21 cellular contexts compared by ENCODE assay signal in genomic region chr12:111992464-111992863, GRCh38. TPM values are rescaled to one million over a fixed set of nuclear protein-coding genes. Genes with fewer than 3 reads are reported as not detected.
DNase-seq lines count a peak whose midpoint lies in the region; ATAC-seq, FAIRE-seq and TF ChIP-seq lines count a peak whose summit lies in the region.
"Had no signal": no experiment of that assay in that cellular context is flagged by ENCODE, and none has a peak within 500 bp of the region (broad histone marks: within the 10 kb centered on the region; RNA-seq: fewer than 3 reads in every experiment).

No MANE protein-coding gene starts in this region.

- ATAC-seq in activated CD4-positive, alpha-beta T cell treated with anti-CD3 and anti-CD28 coated beads for 36 hours: peak; percentile 20
- peak; percentile 52 for ATAC-seq in GM12878
- ATAC-seq: esophagus mucosa, left colon, SK-N-SH treated with all-trans-retinoic acid at 6 μM for 48 hours had no signal

- TF ChIP-seq POLR2A in Peyer's patch (IDR thresholded peaks at IDR 0.05): no peak
- no peak for TF ChIP-seq POLR2A in GM12878 (IDR thresholded peaks at IDR 0.05; ENCODE audit: low read depth, low read length)

- no peaks in the 10 kb centered on the region for H3K27me3 Mint-ChIP-seq in activated CD4-positive, alpha-beta T cell treated with anti-CD3 and anti-CD28 coated beads for 36 hours
- no peaks in the 10 kb centered on the region for H3K27me3 Mint-ChIP-seq in CD4-positive, alpha-beta memory T cell

- H3K36me3 Mint-ChIP-seq in activated CD4-positive, alpha-beta T cell treated with anti-CD3 and anti-CD28 coated beads for 36 hours (ENCODE audit: low read depth): peaks cover 5% of the 10 kb centered on the region
- H3K36me3 Mint-ChIP-seq in CD4-positive, alpha-beta memory T cell: peaks cover 19 to 27% of the 10 kb centered on the region in 2 donors

- no peak for TF ChIP-seq EP300 in GM12878 (IDR thresholded peaks at IDR 0.05; ENCODE audit: borderline replicate concordance in 1 of 2, control insufficient read depth in 1 of 2, low read depth in 2 of 2, low read length in 2 of 2)

- POLR2A ChIA-PET in activated CD4-positive, alpha-beta T cell treated with anti-CD3 and anti-CD28 coated beads for 36 hours (lab: Charles Lee): interaction anchor here (2.2 kb wide), 1 partner anchor 22 kb away, joined by 10 read pairs; no protein-coding TSS in a partner anchor
- POLR2A ChIA-PET in CD4-positive, alpha-beta memory T cell (lab: Charles Lee; ENCODE audit: partially characterized antibody): interaction anchor here (1.4 to 9.3 kb wide), 6 partner anchors 9 to 138 kb away, joined by 5 to 344 read pairs (median 12); partner anchors contain the start of genes ERP29 and TMEM116
- POLR2A ChIA-PET in GM12878 (lab: Charles Lee): interaction anchor here (0.7 to 1.3 kb wide), 4 partner anchors 10 to 208 kb away, joined by 3 to 4 read pairs (median 4); no protein-coding TSS in a partner anchor

- 3% methylated on average over 6 of the region's 6 CpGs for WGBS in GM12878 (ENCODE audit: insufficient coverage, insufficient replicate concordance, low lambda C conversion rate, missing lambda C conversion rate)

- no peaks in the 10 kb centered on the region for H3K9me3 ChIP-seq in CD4-positive, alpha-beta memory T cell (ENCODE audit: control insufficient read depth in 1 of 2, low read length in 2 of 2)
- H3K9me3 ChIP-seq in Peyer's patch (no peaks in the 10 kb centered on the region), GM12878 (replicated peaks; ENCODE audit: control insufficient read depth, insufficient read depth, low read length) (no peaks in the 10 kb centered on the region)
- H3K9me3 ChIP-seq: ascending aorta, prostate gland, upper lobe of left lung had no signal

- H3K27me3 ChIP-seq in CD4-positive, alpha-beta memory T cell (ENCODE audit: insufficient read depth, low read length): no peaks in the 10 kb centered on the region
- H3K27me3 ChIP-seq in Peyer's patch (no peaks in the 10 kb centered on the region), GM12878 (replicated peaks in 1 of 2; ENCODE audit: control insufficient read depth in 2 of 2, insufficient read depth in 2 of 2, low read length in 1 of 2) (no peaks in the 10 kb centered on the region)
- H3K27me3 ChIP-seq: ascending aorta, upper lobe of left lung had no signal

- H3K4me1 ChIP-seq in CD4-positive, alpha-beta memory T cell (ENCODE audit: insufficient read depth, low read length): peaks cover 73% of the 10 kb centered on the region
- H3K4me1 ChIP-seq in Peyer's patch (peaks cover 0 to 9% (median 2%) of the 10 kb centered on the region in 4 donors), GM12878 (ENCODE audit: control insufficient read depth, insufficient read depth, low read length) (peaks cover 32% of the 10 kb centered on the region)
- H3K4me1 ChIP-seq: prostate gland had no signal

- no peak for TF ChIP-seq RAD21 in GM12878 (IDR thresholded peaks at IDR 0.05; ENCODE audit: insufficient read depth, low read depth, low read length)

- no peak overlapping the region for H3K4me3 Mint-ChIP-seq in activated CD4-positive, alpha-beta T cell treated with anti-CD3 and anti-CD28 coated beads for 36 hours
- peak overlapping the region in 7 of 8 donors; percentile 74 to 96 (median 92) for H3K4me3 Mint-ChIP-seq in CD4-positive, alpha-beta memory T cell

- no TSS peak for BruUV-seq in GM12878 (replicated peaks; lab: Mats Ljungman, UMichigan)

- no peak for DNase-seq in activated CD4-positive, alpha-beta T cell treated with anti-CD3 and anti-CD28 coated beads for 36 hours
- DNase-seq in activated CD4-positive, alpha-beta T cell treated with anti-CD3 and anti-CD28 coated beads for 48 hours: no peak
- no peak for DNase-seq in CD4-positive, alpha-beta memory T cell
- DNase-seq in Peyer's patch (no peak), GM12878 (ENCODE audit: low read depth, low spot score) (no peak), kidney tubule cell (ENCODE audit: low spot score) (no peak), Ammon's horn (ENCODE audit: low spot score) (no peak), HT-29 (ENCODE audit: low spot score) (no peak)
- DNase-seq: 8988T; C1 segment of cervical spinal cord; DMS79; left colon; NCI-H187 treated with DMSO at 0.1 percent for 48 hours; NCI-H345; stimulated activated CD4-positive, alpha-beta T cell treated with anti-CD3 and anti-CD28 coated beads, Interleukin-2, amount 100 ng/mL, for 24 hours; upper lobe of left lung had no signal

- SMC1A ChIA-PET in GM12878 (lab: Charles Lee; ENCODE audit: uncharacterized antibody, unreplicated experiment): interaction anchor here (1.7 to 4.9 kb wide), 2 partner anchors 14 to 22 kb away, joined by 5 to 51 read pairs; partner anchors contain the start of genes ERP29 and TMEM116

- peak overlapping the region; percentile 85 for H3K4me2 ChIP-seq in GM12878 (ENCODE audit: control insufficient read depth, insufficient read depth)

- H3K9me3 Mint-ChIP-seq in activated CD4-positive, alpha-beta T cell treated with anti-CD3 and anti-CD28 coated beads for 36 hours (ENCODE audit: low read depth): no peaks in the 10 kb centered on the region
- no peaks in the 10 kb centered on the region for H3K9me3 Mint-ChIP-seq in CD4-positive, alpha-beta memory T cell

- intact Hi-C loops in activated CD4-positive, alpha-beta T cell treated with anti-CD3 and anti-CD28 coated beads for 36 hours (cut with DNase I, micrococcal nuclease): loop anchor here (5.0 kb wide), 2 partner anchors 40 to 45 kb away; no protein-coding TSS in a partner anchor
- intact Hi-C loops in CD4-positive, alpha-beta memory T cell (cut with micrococcal nuclease): no loop called here
- intact Hi-C loops in GM12878 (cut with micrococcal nuclease; ENCODE audit: unreplicated experiment): loop anchor here (5.0 kb wide), 1 partner anchor 45 kb away; no protein-coding TSS in a partner anchor

- TF ChIP-seq CTCF in Peyer's patch (IDR thresholded peaks at IDR 0.05): no peak
- no peak for TF ChIP-seq CTCF in GM12878 (IDR thresholded peaks at IDR 0.05 in 2 of 3, conservative IDR thresholded peaks at IDR 0.05 in 1 of 3; ENCODE audit: control insufficient read depth in 2 of 3, extremely low read depth in 1 of 3, insufficient read depth in 1 of 3, low read depth in 3 of 3, low read length in 3 of 3)

- no peak overlapping the region for H2AFZ ChIP-seq in GM12878 (ENCODE audit: control insufficient read depth, low read depth, low read length)

- CTCF ChIA-PET in activated CD4-positive, alpha-beta T cell treated with anti-CD3 and anti-CD28 coated beads for 36 hours (lab: Charles Lee): interaction anchor here (1.7 kb wide), 1 partner anchor 22 kb away, joined by 10 read pairs; no protein-coding TSS in a partner anchor
- CTCF ChIA-PET in CD4-positive, alpha-beta memory T cell (lab: Charles Lee; ENCODE audit: partially characterized antibody): interaction anchor here (1.8 to 4.0 kb wide), 3 partner anchors 10 to 49 kb away, joined by 5 to 49 read pairs (median 20); partner anchors contain the start of genes ERP29 and TMEM116
- CTCF ChIA-PET in GM12878 (lab: Yijun Ruan, JAX): interaction anchor here (1.9 to 3.8 kb wide), 3 partner anchors 19 to 47 kb away, joined by 5 to 18 read pairs (median 14); partner anchors contain the start of genes ERP29 and TMEM116

- no peak overlapping the region for H3K27ac Mint-ChIP-seq in activated CD4-positive, alpha-beta T cell treated with anti-CD3 and anti-CD28 coated beads for 36 hours
- peak overlapping the region; percentile 46 to 96 (median 86) for H3K27ac Mint-ChIP-seq in CD4-positive, alpha-beta memory T cell

- RAD21 ChIA-PET in GM12878 (lab: Charles Lee; ENCODE audit: unreplicated experiment): interaction anchor here (0.7 to 5.6 kb wide), 4 partner anchors 10 to 47 kb away, joined by 3 to 50 read pairs (median 5); partner anchors contain the start of genes ERP29 and TMEM116

- H3K27ac ChIP-seq in CD4-positive, alpha-beta memory T cell (ENCODE audit: low read depth, low read length): peak overlapping the region; percentile 52
- H3K27ac ChIP-seq in Peyer's patch: peak overlapping the region in 3 of 4 donors; percentile 9 to 60 (median 54)
- no peak overlapping the region for H3K27ac ChIP-seq in GM12878 (ENCODE audit: control insufficient read depth, insufficient read depth)
- H3K27ac ChIP-seq: ascending aorta, prostate gland, upper lobe of left lung had no signal

- no peaks in the 10 kb centered on the region for H4K20me1 ChIP-seq in GM12878 (ENCODE audit: control insufficient read depth, insufficient read depth)

- peaks cover 59% of the 10 kb centered on the region for H3K4me1 Mint-ChIP-seq in activated CD4-positive, alpha-beta T cell treated with anti-CD3 and anti-CD28 coated beads for 36 hours
- peaks cover 47 to 84% (median 66%) of the 10 kb centered on the region in 4 donors for H3K4me1 Mint-ChIP-seq in CD4-positive, alpha-beta memory T cell

- in situ Hi-C loops in GM12878 (cut with MboI): no loop called here

- H3K9ac ChIP-seq in GM12878 (ENCODE audit: control insufficient read depth, insufficient read depth, low read length): no peak overlapping the region

- no peak for FAIRE-seq in GM12878 (lab: Jason Lieb, UNC)
- FAIRE-seq: K562 had no signal

- H3K36me3 ChIP-seq in CD4-positive, alpha-beta memory T cell (ENCODE audit: insufficient read depth, low read length): peaks cover 5% of the 10 kb centered on the region
- H3K36me3 ChIP-seq in Peyer's patch (no peaks in the 10 kb centered on the region), GM12878 (ENCODE audit: control insufficient read depth in 2 of 2, insufficient read depth in 2 of 2, low read length in 1 of 2) (no peaks in the 10 kb centered on the region)
- H3K36me3 ChIP-seq: prostate gland had no signal

- H3K79me2 ChIP-seq in GM12878 (ENCODE audit: control insufficient read depth, insufficient read depth, low read length): no peaks in the 10 kb centered on the region

- H3K4me3 ChIP-seq in CD4-positive, alpha-beta memory T cell (ENCODE audit: low read length in 2 of 2): no peak overlapping the region
- no peak overlapping the region for H3K4me3 ChIP-seq in Peyer's patch
- H3K4me3 ChIP-seq in GM12878: no peak overlapping the region
- H3K4me3 ChIP-seq: ascending aorta, K562, prostate gland, upper lobe of left lung had no signal

RNA-seq across cellular contexts. Expression of gene TMEM116, which starts 20.5 kb away (rescaled TPM):
- 10 to 100 TPM; 11.2 to 12.5 TPM for total RNA-seq in activated CD4-positive, alpha-beta T cell treated with anti-CD3 and anti-CD28 coated beads for 36 hours
- total RNA-seq in CD4-positive, alpha-beta memory T cell: 10 to 100 TPM; 47.3 to 50.6 TPM
- polyA plus RNA-seq in CD4-positive, alpha-beta memory T cell: 10 to 100 TPM; 32.3 to 37.1 TPM
- total RNA-seq in Peyer's patch (10 to 100 TPM; 21.5 to 37.3 (median 35.5) TPM), GM12878 (2014; rRNA removed) (6.0 and 7.2 TPM in 2 replicates), GM12878 (2014; rRNA removed; fragmentation: Illumina TruSeq; extraction: Trizol) (8.9 and 9.2 TPM in 2 replicates), GM12878 (2021) (5.5 and 6.0 TPM in 2 replicates)
- 33.3 and 36.8 TPM in 2 replicates for total RNA-seq in GM12878 (2013; cell fraction: nucleolus; rRNA removed)
- polyA plus RNA-seq in GM12878 (2011; ENCODE audit: low read depth): 5.5 TPM
- polyA plus RNA-seq in GM12878 (2011; rRNA removed) (25.7 and 31.0 TPM in 2 replicates), GM12878 (2014; fragmentation: Illumina TruSeq; extraction: Trizol) (7.6 and 7.8 TPM in 2 replicates), GM12878 (2014; fragmentation: Nextera tagmentation; extraction: Ambion mirVana) (10 to 100 TPM in 1 of 2 experiments, 1 to 10 TPM in 1; 7.9 to 13.5 TPM), GM12878 (2014; rRNA removed) (7.7 and 8.0 TPM in 2 replicates), GM12878 (2016; fragmentation: Nextera tagmentation; extraction: Ambion mirVana) (10 to 100 TPM; 10.9 to 13.0 TPM)
- 24.2 and 25.7 TPM in 2 replicates for polyA plus RNA-seq in GM12878 (2011; cell fraction: cytosol; rRNA removed)
- polyA plus RNA-seq in GM12878 (2011; cell fraction: nucleus; rRNA removed): 13.8 and 16.2 TPM in 2 replicates
- 6.6 and 7.2 TPM in 2 replicates for polyA plus RNA-seq in GM12878 (2012)
- polyA minus RNA-seq in GM12878 (2011; rRNA and poly(A)+ RNA removed): 17.7 and 21.4 TPM in 2 replicates
- 6.1 and 9.0 TPM in 2 replicates for polyA minus RNA-seq in GM12878 (2011; cell fraction: cytosol; rRNA and poly(A)+ RNA removed)
- 15.1 and 30.0 TPM in 2 replicates for polyA minus RNA-seq in GM12878 (2011; cell fraction: nucleus; rRNA and poly(A)+ RNA removed)
- total RNA-seq in HT-29 (2014; rRNA removed; shearing (Covaris generic)): 2.2 and 3.5 TPM in 2 replicates

RNA-seq across cellular contexts. Expression of gene ERP29, which starts 20.8 kb away (rescaled TPM):
- 10 to 100 TPM; 79.7 to 87.3 TPM for total RNA-seq in activated CD4-positive, alpha-beta T cell treated with anti-CD3 and anti-CD28 coated beads for 36 hours
- total RNA-seq in CD4-positive, alpha-beta memory T cell: 100 to 1,000 TPM; 183 to 184 TPM
- 100 to 1,000 TPM; 217 to 250 TPM for polyA plus RNA-seq in CD4-positive, alpha-beta memory T cell
- total RNA-seq in Peyer's patch (10 to 100 TPM; 39.8 to 62.7 (median 49.1) TPM), GM12878 (2014; rRNA removed) (43.9 and 46.7 TPM in 2 replicates), GM12878 (2014; rRNA removed; fragmentation: Illumina TruSeq; extraction: Trizol) (127 and 141 TPM in 2 replicates), GM12878 (2021) (97.8 and 102 TPM in 2 replicates)
- 40.7 and 48.7 TPM in 2 replicates for total RNA-seq in GM12878 (2013; cell fraction: nucleolus; rRNA removed)
- 75.1 TPM for polyA plus RNA-seq in GM12878 (2011; ENCODE audit: low read depth)
- polyA plus RNA-seq in GM12878 (2011; rRNA removed) (146 and 157 TPM in 2 replicates), GM12878 (2014; fragmentation: Illumina TruSeq; extraction: Trizol) (59.9 and 106 TPM in 2 replicates), GM12878 (2014; fragmentation: Nextera tagmentation; extraction: Ambion mirVana) (100 to 1,000 TPM in 1 of 2 experiments, 10 to 100 TPM in 1; 47.1 to 119 TPM), GM12878 (2014; rRNA removed) (115 and 127 TPM in 2 replicates), GM12878 (2016; fragmentation: Nextera tagmentation; extraction: Ambion mirVana) (100 to 1,000 TPM; 103 to 107 TPM)
- 88.1 and 112 TPM in 2 replicates for polyA plus RNA-seq in GM12878 (2011; cell fraction: cytosol; rRNA removed)
- polyA plus RNA-seq in GM12878 (2011; cell fraction: nucleus; rRNA removed): 49.8 and 50.8 TPM in 2 replicates
- 106 and 152 TPM in 2 replicates for polyA plus RNA-seq in GM12878 (2012)
- polyA minus RNA-seq in GM12878 (2011; rRNA and poly(A)+ RNA removed): 41.3 and 60.9 TPM in 2 replicates
- polyA minus RNA-seq in GM12878 (2011; cell fraction: cytosol; rRNA and poly(A)+ RNA removed): 22.9 and 26.9 TPM in 2 replicates
- 13.1 and 18.3 TPM in 2 replicates for polyA minus RNA-seq in GM12878 (2011; cell fraction: nucleus; rRNA and poly(A)+ RNA removed)
- 74.4 and 80.1 TPM in 2 replicates for total RNA-seq in HT-29 (2014; rRNA removed; shearing (Covaris generic))
